8 cellular contexts compared by ENCODE assay signal in genomic region chr15:74901612-74902063, GRCh38. TPM values are rescaled to one million over a fixed set of nuclear protein-coding genes. Genes with fewer than 3 reads are reported as not detected.
A peak's percentile ranks its signal among the peaks of the same experiment; 100 is the strongest.
DNase-seq lines count a peak whose midpoint lies in the region; ATAC-seq and TF ChIP-seq lines count a peak whose summit lies in the region.

No MANE protein-coding gene starts in this region.

- no peaks in the 10 kb centered on the region for H3K36me3 ChIP-seq in mucosa of descending colon (ENCODE audit: low read depth)

- TF ChIP-seq CTCF in mucosa of descending colon (IDR thresholded peaks at IDR 0.05), result peak; percentile 85

- H3K4me1 ChIP-seq in mucosa of descending colon (ENCODE audit: low read depth), result peaks cover 19% of the 10 kb centered on the region

- H3K4me3 ChIP-seq in mucosa of descending colon, result no peak overlapping the region

- DNase-seq in Right ventricle myocardium inferior (ENCODE audit: missing footprints), result no peak
- no peak for DNase-seq in cardiac septum (ENCODE audit: low spot score)
- DNase-seq in NCI-H226, result peak; percentile 29
- DNase-seq in activated CD4-positive, alpha-beta T cell treated with anti-CD3 and anti-CD28 coated beads, Interleukin-2, amount 10 ng/mL, durations not matched to agents 7 days and 5 days, result peak; percentile 71
- DNase-seq in effector CD8-positive, alpha-beta T cell (lab: John Stamatoyannopoulos, UW), result peak; percentile 18
- DNase-seq in mucosa of descending colon, result peak in 2 of 3 donors; percentile 71 to 82
- peak in 5 of 6 experiments; percentile 25 to 77 (median 34) for DNase-seq in stimulated activated naive CD4-positive, alpha-beta T cell (lab: John Stamatoyannopoulos, UW)

- H3K36me3 Mint-ChIP-seq in activated CD4-positive, alpha-beta T cell treated with anti-CD3 and anti-CD28 coated beads, Interleukin-2, amount 10 ng/mL, durations not matched to agents 7 days and 5 days (ENCODE audit: low read depth), result peaks cover 38% of the 10 kb centered on the region

- no peaks in the 10 kb centered on the region for H3K27me3 Mint-ChIP-seq in activated CD4-positive, alpha-beta T cell treated with anti-CD3 and anti-CD28 coated beads, Interleukin-2, amount 10 ng/mL, durations not matched to agents 7 days and 5 days

- intact Hi-C loops in Right ventricle myocardium inferior (cut with DNase I) (no loop called here), cardiac septum (cut with DNase I) (loop anchor here (2.0 to 5.0 kb wide), 2 partner anchors 59 to 114 kb away; partner anchors contain the start of gene ULK3), mucosa of descending colon (cut with DNase I, micrococcal nuclease) (no loop called here)

- H3K9me3 ChIP-seq in mucosa of descending colon, result no peaks in the 10 kb centered on the region

- CTCF ChIA-PET in activated CD4-positive, alpha-beta T cell treated with anti-CD3 and anti-CD28 coated beads, Interleukin-2, amount 10 ng/mL, durations not matched to agents 7 days and 5 days (lab: Charles Lee), result interaction anchor here (0.6 to 3.1 kb wide), 46 partner anchors 8 to 356 kb away, joined by 3 to 19 read pairs (median 4); partner anchors contain the start of genes COX5A, CPLX3, MPI and ULK3

- peak; percentile 41 for ATAC-seq in Right ventricle myocardium inferior
- ATAC-seq in mucosa of descending colon, result peak; percentile 72
- no peak for ATAC-seq in GM21381 (IDR thresholded peaks at IDR 0.05; ENCODE audit: unreplicated experiment)

- POLR2A ChIA-PET in activated CD4-positive, alpha-beta T cell treated with anti-CD3 and anti-CD28 coated beads, Interleukin-2, amount 10 ng/mL, durations not matched to agents 7 days and 5 days (lab: Charles Lee), result interaction anchor here (1.3 kb wide), 1 partner anchor 43 kb away, joined by 5 read pairs; no protein-coding TSS in a partner anchor

- H3K27ac Mint-ChIP-seq in activated CD4-positive, alpha-beta T cell treated with anti-CD3 and anti-CD28 coated beads, Interleukin-2, amount 10 ng/mL, durations not matched to agents 7 days and 5 days, result peak overlapping the region; percentile 41

- peaks cover 46% of the 10 kb centered on the region for H3K4me1 Mint-ChIP-seq in activated CD4-positive, alpha-beta T cell treated with anti-CD3 and anti-CD28 coated beads, Interleukin-2, amount 10 ng/mL, durations not matched to agents 7 days and 5 days

- H3K9me3 Mint-ChIP-seq in activated CD4-positive, alpha-beta T cell treated with anti-CD3 and anti-CD28 coated beads, Interleukin-2, amount 10 ng/mL, durations not matched to agents 7 days and 5 days, result no peaks in the 10 kb centered on the region

- H3K4me3 Mint-ChIP-seq in activated CD4-positive, alpha-beta T cell treated with anti-CD3 and anti-CD28 coated beads, Interleukin-2, amount 10 ng/mL, durations not matched to agents 7 days and 5 days, result no peak overlapping the region

RNA-seq across cellular contexts. Expression of gene FAM219B, which starts 5.0 kb away (rescaled TPM):
- total RNA-seq in Right ventricle myocardium inferior (110 TPM), cardiac septum (62.5 TPM), mucosa of descending colon (10 to 100 TPM; 50.7 to 88.2 (median 83.1) TPM)
- 10 to 100 TPM; 65.8 to 68.2 TPM for total RNA-seq in activated CD4-positive, alpha-beta T cell treated with anti-CD3 and anti-CD28 coated beads, Interleukin-2, amount 10 ng/mL, durations not matched to agents 7 days and 5 days

RNA-seq across cellular contexts. Expression of gene MPI, which starts 11.8 kb away (rescaled TPM):
- total RNA-seq in Right ventricle myocardium inferior (60.8 TPM), cardiac septum (44.5 TPM), mucosa of descending colon (10 to 100 TPM; 50.2 to 96.5 (median 68.3) TPM)
- 10 to 100 TPM; 58.1 to 64.1 TPM for total RNA-seq in activated CD4-positive, alpha-beta T cell treated with anti-CD3 and anti-CD28 coated beads, Interleukin-2, amount 10 ng/mL, durations not matched to agents 7 days and 5 days

RNA-seq across cellular contexts. Expression of gene SCAMP2, which starts 28.5 kb away (rescaled TPM):
- total RNA-seq in Right ventricle myocardium inferior (42.6 TPM), cardiac septum (33.3 TPM), mucosa of descending colon (100 to 1,000 TPM; 125 to 236 (median 218) TPM)
- total RNA-seq in activated CD4-positive, alpha-beta T cell treated with anti-CD3 and anti-CD28 coated beads, Interleukin-2, amount 10 ng/mL, durations not matched to agents 7 days and 5 days, result 100 to 1,000 TPM; 126 to 128 TPM

RNA-seq across cellular contexts. Expression of gene COX5A, which starts 36.2 kb away (rescaled TPM):
- 1,490 TPM for total RNA-seq in Right ventricle myocardium inferior
- total RNA-seq in cardiac septum, result 804 TPM
- 100 to 1,000 TPM; 236 to 239 TPM for total RNA-seq in activated CD4-positive, alpha-beta T cell treated with anti-CD3 and anti-CD28 coated beads, Interleukin-2, amount 10 ng/mL, durations not matched to agents 7 days and 5 days
- 100 to 1,000 TPM; 312 to 673 (median 597) TPM for total RNA-seq in mucosa of descending colon

RNA-seq across cellular contexts. Expression of gene RPP25, which starts 54.9 kb away (rescaled TPM):
- total RNA-seq in Right ventricle myocardium inferior (2.7 TPM), cardiac septum (1.8 TPM), mucosa of descending colon (10 to 100 TPM in 2 of 3 donors, 1 to 10 TPM in 1; 8.9 to 13.6 (median 12.3) TPM)
- 1 to 10 TPM; 6.4 TPM for total RNA-seq in activated CD4-positive, alpha-beta T cell treated with anti-CD3 and anti-CD28 coated beads, Interleukin-2, amount 10 ng/mL, durations not matched to agents 7 days and 5 days

Comparison
In these comparisons a context has a peak if more than half of its experiments do, and no peak if none do; other contexts are left out.
1. DNase-seq: peak in NCI-H226 (single experiment), activated CD4-positive, alpha-beta T cell treated with anti-CD3 and anti-CD28 coated beads, Interleukin-2, amount 10 ng/mL, durations not matched to agents 7 days and 5 days (single experiment), effector CD8-positive, alpha-beta T cell (single experiment), mucosa of descending colon (2 of 3) and stimulated activated naive CD4-positive, alpha-beta T cell (5 of 6); none in Right ventricle myocardium inferior (single experiment) and cardiac septum (single experiment).